In genomic region chr1:104057219-104057898, GRCh38 we compare ENCODE assay signal across 8 cellular contexts.
DNase-seq lines count a peak whose midpoint lies in the region; ATAC-seq, FAIRE-seq and TF ChIP-seq lines count a peak whose summit lies in the region.
"Not testable (repeated sequence)": the region's sequence is repeated elsewhere in the genome, so short reads cannot be mapped to it uniquely, and the experiment has no call there.

No MANE protein-coding gene starts in this region.

- not testable (repeated sequence) for BruUV-seq in PC-9 (replicated peaks; lab: Mats Ljungman, UMichigan); GM12878 (replicated peaks; lab: Mats Ljungman, UMichigan)

- not testable (repeated sequence) for H3K27ac ChIP-seq in PC-9; GM12878 (ENCODE audit: control insufficient read depth, insufficient read depth); neural progenitor cell

- not testable (repeated sequence) for H4K20me1 ChIP-seq in PC-9 (ENCODE audit: insufficient read depth); GM12878 (ENCODE audit: control insufficient read depth, insufficient read depth); neural progenitor cell (ENCODE audit: low read depth)

- H3F3A ChIP-seq in PC-9 (ENCODE audit: insufficient read depth, low read depth); neural progenitor cell (ENCODE audit: low read depth): not testable (repeated sequence)

- RAD21 ChIA-PET in GM12878 (lab: Charles Lee; ENCODE audit: unreplicated experiment) = interaction anchor here (1.0 kb wide), 1 partner anchor 16 kb away, joined by 3 read pairs; no protein-coding TSS in a partner anchor

- H3K9me2 ChIP-seq in PC-9 (ENCODE audit: insufficient read depth) = not testable (repeated sequence)

- not testable (repeated sequence) for H3K4me3 Mint-ChIP-seq in neural progenitor cell

- H3K9me3 ChIP-seq in PC-9 (ENCODE audit: insufficient read depth, low read depth); GM12878 (replicated peaks; ENCODE audit: control insufficient read depth, insufficient read depth, low read length); neural progenitor cell (ENCODE audit: low read depth): not testable (repeated sequence)

- H3K27me3 Mint-ChIP-seq in neural progenitor cell (ENCODE audit: insufficient read depth, low read depth) = not testable (repeated sequence)

- H3K36me3 ChIP-seq in PC-9 (ENCODE audit: low read depth); GM12878 (ENCODE audit: control insufficient read depth in 2 of 2, insufficient read depth in 2 of 2, low read length in 1 of 2); neural progenitor cell: not testable (repeated sequence)

- SMC1A ChIA-PET in GM12878 (lab: Charles Lee; ENCODE audit: uncharacterized antibody, unreplicated experiment) = interaction anchor here (0.9 to 1.4 kb wide), 2 partner anchors 16 kb away, joined by 3 to 4 read pairs; no protein-coding TSS in a partner anchor

- H2AFZ ChIP-seq in PC-9 (peak overlapping the region; percentile 74), neural progenitor cell (replicated peaks) (peak overlapping the region; percentile 32)
- H2AFZ ChIP-seq in GM12878 (ENCODE audit: control insufficient read depth, low read depth, low read length) = not testable (repeated sequence)

- ATAC-seq in GM12878 = peak; percentile 54; the same call in 2 of the 3 replicates

- not testable (repeated sequence) for TF ChIP-seq RAD21 in GM12878 (IDR thresholded peaks at IDR 0.05; ENCODE audit: insufficient read depth, low read depth, low read length)

- DNase-seq in Caki2 (ENCODE audit: low read depth) = peak; percentile 28
- not testable (repeated sequence) for DNase-seq in H54 (ENCODE audit: insufficient read length, low spot score); GM12878 (ENCODE audit: low read depth, low spot score); neural progenitor cell (ENCODE audit: low spot score)
- DNase-seq in M059J (ENCODE audit: low read depth) = peak; percentile 16
- DNase-seq in NCI-H510A (lab: John Stamatoyannopoulos, UW) = peak; percentile 55
- DNase-seq in PC-9 = peak; percentile 60 to 73
- peak; percentile 66 for DNase-seq in islet precursor cell

- not testable (repeated sequence) for H3K27me3 ChIP-seq in PC-9 (ENCODE audit: insufficient read depth, low read depth); GM12878 (replicated peaks in 1 of 2; ENCODE audit: control insufficient read depth in 2 of 2, insufficient read depth in 2 of 2, low read length in 1 of 2); neural progenitor cell

- not testable (repeated sequence) for H3K27ac Mint-ChIP-seq in neural progenitor cell

- TF ChIP-seq CTCF in PC-9 (conservative IDR thresholded peaks at IDR 0.05); GM12878 (IDR thresholded peaks at IDR 0.05 in 2 of 3, conservative IDR thresholded peaks at IDR 0.05 in 1 of 3; ENCODE audit: control insufficient read depth in 2 of 3, extremely low read depth in 1 of 3, insufficient read depth in 1 of 3, low read depth in 3 of 3, low read length in 3 of 3); neural progenitor cell (IDR thresholded peaks at IDR 0.05): not testable (repeated sequence)

- 3% methylated on average over 6 of the region's 6 CpGs for WGBS in GM12878 (ENCODE audit: insufficient coverage, insufficient replicate concordance, low lambda C conversion rate, missing lambda C conversion rate)

- H3K79me2 ChIP-seq in PC-9 (ENCODE audit: low read depth); GM12878 (ENCODE audit: control insufficient read depth, insufficient read depth, low read length); neural progenitor cell (ENCODE audit: low read depth): not testable (repeated sequence)

- H3K4me1 ChIP-seq in PC-9 (replicated peaks; ENCODE audit: insufficient read depth) = peaks cover 13% of the 10 kb centered on the region
- not testable (repeated sequence) for H3K4me1 ChIP-seq in GM12878 (ENCODE audit: control insufficient read depth, insufficient read depth, low read length); neural progenitor cell

- FAIRE-seq in H54 (lab: Jason Lieb, UNC) = peak; percentile 69
- FAIRE-seq in GM12878 (lab: Jason Lieb, UNC) = not testable (repeated sequence)

- H3K9ac ChIP-seq in GM12878 (ENCODE audit: control insufficient read depth, insufficient read depth, low read length); neural progenitor cell: not testable (repeated sequence)

- in situ Hi-C loops in Caki2 (cut with HindIII; ENCODE audit: low pct_unique_long_range_greater_than_20kb, low sequenced_read_pairs); GM12878 (cut with MboI): not testable (repeated sequence)

- intact Hi-C loops in PC-9 (cut with micrococcal nuclease; ENCODE audit: unreplicated experiment); GM12878 (cut with micrococcal nuclease; ENCODE audit: unreplicated experiment): not testable (repeated sequence)

- POLR2A ChIA-PET in PC-9 (lab: Charles Lee; ENCODE audit: unreplicated experiment); GM12878 (lab: Charles Lee): not testable (repeated sequence)

- CTCF ChIA-PET in PC-9 (lab: Charles Lee) = not testable (repeated sequence)
- CTCF ChIA-PET in GM12878 (lab: Yijun Ruan, JAX) = interaction anchor here (0.6 kb wide), 1 partner anchor 228 kb away, joined by 3 read pairs; no protein-coding TSS in a partner anchor

- not testable (repeated sequence) for H3K36me3 Mint-ChIP-seq in neural progenitor cell

- H3K4me2 ChIP-seq in PC-9 = peak overlapping the region; percentile 50
- H3K4me2 ChIP-seq in GM12878 (ENCODE audit: control insufficient read depth, insufficient read depth); neural progenitor cell: not testable (repeated sequence)

- TF ChIP-seq EP300 in GM12878 (IDR thresholded peaks at IDR 0.05; ENCODE audit: borderline replicate concordance in 1 of 2, control insufficient read depth in 1 of 2, low read depth in 2 of 2, low read length in 2 of 2) = not testable (repeated sequence)

- TF ChIP-seq POLR2A in H54 (IDR thresholded peaks at IDR 0.05; ENCODE audit: low read depth, low read length); GM12878 (IDR thresholded peaks at IDR 0.05; ENCODE audit: low read depth, low read length): not testable (repeated sequence)

- H3K9me3 Mint-ChIP-seq in neural progenitor cell = not testable (repeated sequence)

- H3K4me3 ChIP-seq in PC-9, GM12878, neural progenitor cell: not testable (repeated sequence)

- H3K4me1 Mint-ChIP-seq in neural progenitor cell = not testable (repeated sequence)

TF ChIP-seq in GM12878, 131 proteins besides CTCF, POLR2A, EP300 and RAD21:
- TF ChIP-seq RUNX3 (IDR thresholded peaks at IDR 0.05; ENCODE audit: low read length) = peak; percentile 21; the same call in 1 of the 2 replicates
- peak; percentile 24; the same call in 1 of the 2 replicates for TF ChIP-seq YY1 (IDR thresholded peaks at IDR 0.05; ENCODE audit: low read depth, low read length)
